Comparison of ENCODE assay signal across 1 cellular context in the genomic region with DNA sequence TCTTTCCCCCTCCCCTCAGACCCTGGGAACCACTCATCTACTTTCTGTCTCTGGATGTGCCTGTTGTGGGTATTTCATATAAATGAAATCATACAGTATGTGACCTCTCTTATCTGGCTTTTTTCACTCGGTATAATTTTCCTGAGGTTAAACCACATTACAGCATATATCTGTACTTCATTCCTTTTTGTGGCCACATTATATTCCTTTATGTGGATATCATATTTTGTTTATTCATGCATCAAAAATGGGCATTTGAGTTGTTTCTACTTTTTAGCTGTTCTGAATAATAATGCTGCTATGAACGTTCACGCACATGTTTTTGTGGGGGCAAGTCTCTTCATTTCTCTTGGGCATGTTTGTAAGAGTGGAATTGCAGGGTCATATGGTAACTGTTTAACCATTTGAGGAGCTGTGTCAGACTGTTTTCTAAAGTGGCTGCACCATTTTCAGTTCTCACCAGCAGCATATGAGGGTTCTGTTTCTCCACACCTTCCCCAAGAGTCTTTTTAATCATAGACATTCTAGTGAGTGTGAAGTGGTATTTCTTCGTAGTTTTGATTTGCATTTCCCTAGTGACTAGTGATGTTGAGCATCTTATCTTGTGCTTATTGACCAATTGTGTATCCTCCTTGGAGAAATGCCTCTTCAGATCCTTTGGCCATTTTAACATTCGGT.
TF ChIP-seq lines count a peak whose summit lies in the region.

No MANE protein-coding gene starts in this region.

TF ChIP-seq in GM12878, 131 proteins besides CTCF, POLR2A, EP300 and RAD21 (continues in another document):
- TF ChIP-seq CBX3 (IDR thresholded peaks at IDR 0.05; ENCODE audit: borderline replicate concordance, low read depth): no peak
- TF ChIP-seq, protein P1, sequence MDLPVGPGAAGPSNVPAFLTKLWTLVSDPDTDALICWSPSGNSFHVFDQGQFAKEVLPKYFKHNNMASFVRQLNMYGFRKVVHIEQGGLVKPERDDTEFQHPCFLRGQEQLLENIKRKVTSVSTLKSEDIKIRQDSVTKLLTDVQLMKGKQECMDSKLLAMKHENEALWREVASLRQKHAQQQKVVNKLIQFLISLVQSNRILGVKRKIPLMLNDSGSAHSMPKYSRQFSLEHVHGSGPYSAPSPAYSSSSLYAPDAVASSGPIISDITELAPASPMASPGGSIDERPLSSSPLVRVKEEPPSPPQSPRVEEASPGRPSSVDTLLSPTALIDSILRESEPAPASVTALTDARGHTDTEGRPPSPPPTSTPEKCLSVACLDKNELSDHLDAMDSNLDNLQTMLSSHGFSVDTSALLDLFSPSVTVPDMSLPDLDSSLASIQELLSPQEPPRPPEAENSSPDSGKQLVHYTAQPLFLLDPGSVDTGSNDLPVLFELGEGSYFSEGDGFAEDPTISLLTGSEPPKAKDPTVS (IDR thresholded peaks at IDR 0.05; ENCODE audit: low read depth, low read length): no peak
- no peak for TF ChIP-seq NFYA (IDR thresholded peaks at IDR 0.05; ENCODE audit: borderline replicate concordance, low read depth, low read length)
- no peak for TF ChIP-seq STAT1 (conservative IDR thresholded peaks at IDR 0.05)
- TF ChIP-seq PML (IDR thresholded peaks at IDR 0.05; ENCODE audit: low read length): no peak; the same call in 1 of the 2 replicates
- peak; percentile 38; the same call in 1 of the 2 replicates for TF ChIP-seq MTA3 (IDR thresholded peaks at IDR 0.05; ENCODE audit: borderline replicate concordance, low read length)
- TF ChIP-seq ZNF24 (IDR thresholded peaks at IDR 0.05): 0 out of 2 replicates have a peak, but pooled peaks have one; percentile 47
- TF ChIP-seq CHD4 (IDR thresholded peaks at IDR 0.05): no peak
- peak; percentile 81 for TF ChIP-seq CREB1 (IDR thresholded peaks at IDR 0.05; ENCODE audit: low read depth)
- peak; percentile 74 for TF ChIP-seq MEF2B (IDR thresholded peaks at IDR 0.05; ENCODE audit: partially characterized antibody, poor library complexity, severe bottlenecking)
- no peak for TF ChIP-seq SIN3A (IDR thresholded peaks at IDR 0.05; ENCODE audit: low read depth, low read length)
- 0 out of 4 replicates have a peak, but pooled peaks of 1 of the 2 experiments have one; percentile 18 for TF ChIP-seq ETV6 (conservative IDR thresholded peaks at IDR 0.05 in 1 of 2, IDR thresholded peaks at IDR 0.05 in 1 of 2; ENCODE audit: borderline replicate concordance in 1 of 2, low read depth in 1 of 2)
- TF ChIP-seq, protein P2, sequence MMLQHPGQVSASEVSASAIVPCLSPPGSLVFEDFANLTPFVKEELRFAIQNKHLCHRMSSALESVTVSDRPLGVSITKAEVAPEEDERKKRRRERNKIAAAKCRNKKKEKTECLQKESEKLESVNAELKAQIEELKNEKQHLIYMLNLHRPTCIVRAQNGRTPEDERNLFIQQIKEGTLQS (IDR thresholded peaks at IDR 0.05; ENCODE audit: borderline replicate concordance, extremely low read depth, low read depth, low read length): no peak
- TF ChIP-seq SMAD5 (IDR thresholded peaks at IDR 0.05; ENCODE audit: low read depth): no peak
- TF ChIP-seq POLR2AphosphoS2 (IDR thresholded peaks at IDR 0.05; ENCODE audit: low read depth, low read length): no peak
- TF ChIP-seq ZNF217 (IDR thresholded peaks at IDR 0.05): no peak; the same call in 1 of the 2 replicates
- TF ChIP-seq, protein P3, sequence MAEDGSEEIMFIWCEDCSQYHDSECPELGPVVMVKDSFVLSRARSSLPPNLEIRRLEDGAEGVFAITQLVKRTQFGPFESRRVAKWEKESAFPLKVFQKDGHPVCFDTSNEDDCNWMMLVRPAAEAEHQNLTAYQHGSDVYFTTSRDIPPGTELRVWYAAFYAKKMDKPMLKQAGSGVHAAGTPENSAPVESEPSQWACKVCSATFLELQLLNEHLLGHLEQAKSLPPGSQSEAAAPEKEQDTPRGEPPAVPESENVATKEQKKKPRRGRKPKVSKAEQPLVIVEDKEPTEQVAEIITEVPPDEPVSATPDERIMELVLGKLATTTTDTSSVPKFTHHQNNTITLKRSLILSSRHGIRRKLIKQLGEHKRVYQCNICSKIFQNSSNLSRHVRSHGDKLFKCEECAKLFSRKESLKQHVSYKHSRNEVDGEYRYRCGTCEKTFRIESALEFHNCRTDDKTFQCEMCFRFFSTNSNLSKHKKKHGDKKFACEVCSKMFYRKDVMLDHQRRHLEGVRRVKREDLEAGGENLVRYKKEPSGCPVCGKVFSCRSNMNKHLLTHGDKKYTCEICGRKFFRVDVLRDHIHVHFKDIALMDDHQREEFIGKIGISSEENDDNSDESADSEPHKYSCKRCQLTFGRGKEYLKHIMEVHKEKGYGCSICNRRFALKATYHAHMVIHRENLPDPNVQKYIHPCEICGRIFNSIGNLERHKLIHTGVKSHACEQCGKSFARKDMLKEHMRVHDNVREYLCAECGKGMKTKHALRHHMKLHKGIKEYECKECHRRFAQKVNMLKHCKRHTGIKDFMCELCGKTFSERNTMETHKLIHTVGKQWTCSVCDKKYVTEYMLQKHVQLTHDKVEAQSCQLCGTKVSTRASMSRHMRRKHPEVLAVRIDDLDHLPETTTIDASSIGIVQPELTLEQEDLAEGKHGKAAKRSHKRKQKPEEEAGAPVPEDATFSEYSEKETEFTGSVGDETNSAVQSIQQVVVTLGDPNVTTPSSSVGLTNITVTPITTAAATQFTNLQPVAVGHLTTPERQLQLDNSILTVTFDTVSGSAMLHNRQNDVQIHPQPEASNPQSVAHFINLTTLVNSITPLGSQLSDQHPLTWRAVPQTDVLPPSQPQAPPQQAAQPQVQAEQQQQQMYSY (CRISPR knock-in tag; IDR thresholded peaks at IDR 0.05): no peak
- TF ChIP-seq, protein P4, sequence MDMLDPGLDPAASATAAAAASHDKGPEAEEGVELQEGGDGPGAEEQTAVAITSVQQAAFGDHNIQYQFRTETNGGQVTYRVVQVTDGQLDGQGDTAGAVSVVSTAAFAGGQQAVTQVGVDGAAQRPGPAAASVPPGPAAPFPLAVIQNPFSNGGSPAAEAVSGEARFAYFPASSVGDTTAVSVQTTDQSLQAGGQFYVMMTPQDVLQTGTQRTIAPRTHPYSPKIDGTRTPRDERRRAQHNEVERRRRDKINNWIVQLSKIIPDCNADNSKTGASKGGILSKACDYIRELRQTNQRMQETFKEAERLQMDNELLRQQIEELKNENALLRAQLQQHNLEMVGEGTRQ (IDR thresholded peaks at IDR 0.05; ENCODE audit: borderline replicate concordance, low read depth, low read length): no peak
- peak; percentile 49; the same call in 1 of the 2 replicates for TF ChIP-seq CREM (IDR thresholded peaks at IDR 0.05; ENCODE audit: low read depth)
- TF ChIP-seq LARP7 (IDR thresholded peaks at IDR 0.05): no peak
- peak in 1 of 2 experiments; percentile 9; a peak in 1 of 4 replicates for TF ChIP-seq CEBPB (IDR thresholded peaks at IDR 0.05; ENCODE audit: borderline replicate concordance in 1 of 2, low read depth in 2 of 2, low read length in 2 of 2)
- TF ChIP-seq RCOR1 (conservative IDR thresholded peaks at IDR 0.05; ENCODE audit: low read depth, low read length): 0 out of 2 replicates have a peak, but pooled peaks have one; percentile 78
- no peak for TF ChIP-seq RELA (IDR thresholded peaks at IDR 0.05; ENCODE audit: borderline replicate concordance, partially characterized antibody)
- peak; percentile 54; the same call in 1 of the 2 replicates for TF ChIP-seq POLR2AphosphoS5 (IDR thresholded peaks at IDR 0.05; ENCODE audit: low read length)
- TF ChIP-seq GATAD2B (conservative IDR thresholded peaks at IDR 0.05; ENCODE audit: low read depth): peak; percentile 50; the same call in 1 of the 2 replicates
- TF ChIP-seq, protein P5, sequence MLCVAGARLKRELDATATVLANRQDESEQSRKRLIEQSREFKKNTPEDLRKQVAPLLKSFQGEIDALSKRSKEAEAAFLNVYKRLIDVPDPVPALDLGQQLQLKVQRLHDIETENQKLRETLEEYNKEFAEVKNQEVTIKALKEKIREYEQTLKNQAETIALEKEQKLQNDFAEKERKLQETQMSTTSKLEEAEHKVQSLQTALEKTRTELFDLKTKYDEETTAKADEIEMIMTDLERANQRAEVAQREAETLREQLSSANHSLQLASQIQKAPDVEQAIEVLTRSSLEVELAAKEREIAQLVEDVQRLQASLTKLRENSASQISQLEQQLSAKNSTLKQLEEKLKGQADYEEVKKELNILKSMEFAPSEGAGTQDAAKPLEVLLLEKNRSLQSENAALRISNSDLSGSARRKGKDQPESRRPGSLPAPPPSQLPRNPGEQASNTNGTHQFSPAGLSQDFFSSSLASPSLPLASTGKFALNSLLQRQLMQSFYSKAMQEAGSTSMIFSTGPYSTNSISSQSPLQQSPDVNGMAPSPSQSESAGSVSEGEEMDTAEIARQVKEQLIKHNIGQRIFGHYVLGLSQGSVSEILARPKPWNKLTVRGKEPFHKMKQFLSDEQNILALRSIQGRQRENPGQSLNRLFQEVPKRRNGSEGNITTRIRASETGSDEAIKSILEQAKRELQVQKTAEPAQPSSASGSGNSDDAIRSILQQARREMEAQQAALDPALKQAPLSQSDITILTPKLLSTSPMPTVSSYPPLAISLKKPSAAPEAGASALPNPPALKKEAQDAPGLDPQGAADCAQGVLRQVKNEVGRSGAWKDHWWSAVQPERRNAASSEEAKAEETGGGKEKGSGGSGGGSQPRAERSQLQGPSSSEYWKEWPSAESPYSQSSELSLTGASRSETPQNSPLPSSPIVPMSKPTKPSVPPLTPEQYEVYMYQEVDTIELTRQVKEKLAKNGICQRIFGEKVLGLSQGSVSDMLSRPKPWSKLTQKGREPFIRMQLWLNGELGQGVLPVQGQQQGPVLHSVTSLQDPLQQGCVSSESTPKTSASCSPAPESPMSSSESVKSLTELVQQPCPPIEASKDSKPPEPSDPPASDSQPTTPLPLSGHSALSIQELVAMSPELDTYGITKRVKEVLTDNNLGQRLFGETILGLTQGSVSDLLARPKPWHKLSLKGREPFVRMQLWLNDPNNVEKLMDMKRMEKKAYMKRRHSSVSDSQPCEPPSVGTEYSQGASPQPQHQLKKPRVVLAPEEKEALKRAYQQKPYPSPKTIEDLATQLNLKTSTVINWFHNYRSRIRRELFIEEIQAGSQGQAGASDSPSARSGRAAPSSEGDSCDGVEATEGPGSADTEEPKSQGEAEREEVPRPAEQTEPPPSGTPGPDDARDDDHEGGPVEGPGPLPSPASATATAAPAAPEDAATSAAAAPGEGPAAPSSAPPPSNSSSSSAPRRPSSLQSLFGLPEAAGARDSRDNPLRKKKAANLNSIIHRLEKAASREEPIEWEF (IDR thresholded peaks at IDR 0.05; ENCODE audit: insufficient replicate concordance, low read depth, low read length): peak; percentile 53
- no peak for TF ChIP-seq EGR1 (IDR thresholded peaks at IDR 0.05; ENCODE audit: borderline replicate concordance in 1 of 2, low read depth in 2 of 2, low read length in 2 of 2)
- TF ChIP-seq MYB (IDR thresholded peaks at IDR 0.05; ENCODE audit: borderline replicate concordance, low read depth, low read length): no peak
- no peak for TF ChIP-seq SREBF2 (IDR thresholded peaks at IDR 0.05; ENCODE audit: low read length)
- TF ChIP-seq ZBED1 (IDR thresholded peaks at IDR 0.05; ENCODE audit: borderline replicate concordance): no peak
- TF ChIP-seq ZNF384 (IDR thresholded peaks at IDR 0.05; ENCODE audit: borderline replicate concordance, low read depth, low read length): no peak
- no peak for TF ChIP-seq HDAC6 (IDR thresholded peaks at IDR 0.05; ENCODE audit: unreplicated experiment)
- no peak for TF ChIP-seq ASH2L (IDR thresholded peaks at IDR 0.05; ENCODE audit: borderline replicate concordance, low read depth)
- TF ChIP-seq, protein P6, sequence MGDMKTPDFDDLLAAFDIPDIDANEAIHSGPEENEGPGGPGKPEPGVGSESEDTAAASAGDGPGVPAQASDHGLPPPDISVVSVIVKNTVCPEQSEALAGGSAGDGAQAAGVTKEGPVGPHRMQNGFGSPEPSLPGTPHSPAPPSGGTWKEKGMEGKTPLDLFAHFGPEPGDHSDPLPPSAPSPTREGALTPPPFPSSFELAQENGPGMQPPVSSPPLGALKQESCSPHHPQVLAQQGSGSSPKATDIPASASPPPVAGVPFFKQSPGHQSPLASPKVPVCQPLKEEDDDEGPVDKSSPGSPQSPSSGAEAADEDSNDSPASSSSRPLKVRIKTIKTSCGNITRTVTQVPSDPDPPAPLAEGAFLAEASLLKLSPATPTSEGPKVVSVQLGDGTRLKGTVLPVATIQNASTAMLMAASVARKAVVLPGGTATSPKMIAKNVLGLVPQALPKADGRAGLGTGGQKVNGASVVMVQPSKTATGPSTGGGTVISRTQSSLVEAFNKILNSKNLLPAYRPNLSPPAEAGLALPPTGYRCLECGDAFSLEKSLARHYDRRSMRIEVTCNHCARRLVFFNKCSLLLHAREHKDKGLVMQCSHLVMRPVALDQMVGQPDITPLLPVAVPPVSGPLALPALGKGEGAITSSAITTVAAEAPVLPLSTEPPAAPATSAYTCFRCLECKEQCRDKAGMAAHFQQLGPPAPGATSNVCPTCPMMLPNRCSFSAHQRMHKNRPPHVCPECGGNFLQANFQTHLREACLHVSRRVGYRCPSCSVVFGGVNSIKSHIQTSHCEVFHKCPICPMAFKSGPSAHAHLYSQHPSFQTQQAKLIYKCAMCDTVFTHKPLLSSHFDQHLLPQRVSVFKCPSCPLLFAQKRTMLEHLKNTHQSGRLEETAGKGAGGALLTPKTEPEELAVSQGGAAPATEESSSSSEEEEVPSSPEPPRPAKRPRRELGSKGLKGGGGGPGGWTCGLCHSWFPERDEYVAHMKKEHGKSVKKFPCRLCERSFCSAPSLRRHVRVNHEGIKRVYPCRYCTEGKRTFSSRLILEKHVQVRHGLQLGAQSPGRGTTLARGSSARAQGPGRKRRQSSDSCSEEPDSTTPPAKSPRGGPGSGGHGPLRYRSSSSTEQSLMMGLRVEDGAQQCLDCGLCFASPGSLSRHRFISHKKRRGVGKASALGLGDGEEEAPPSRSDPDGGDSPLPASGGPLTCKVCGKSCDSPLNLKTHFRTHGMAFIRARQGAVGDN (IDR thresholded peaks at IDR 0.05): peak; percentile 65
- TF ChIP-seq GABPA (IDR thresholded peaks at IDR 0.05; ENCODE audit: low read depth): no peak
- no peak for TF ChIP-seq JUND (IDR thresholded peaks at IDR 0.05; ENCODE audit: low read depth, low read length)
- TF ChIP-seq ZZZ3 (IDR thresholded peaks at IDR 0.05; ENCODE audit: control insufficient read depth, insufficient read length, low read depth): no peak
- TF ChIP-seq PBX3 (IDR thresholded peaks at IDR 0.05; ENCODE audit: insufficient replicate concordance, low read depth, low read length): no peak
